Comparison of ENCODE assay signal across 18 cellular contexts in the genomic region with DNA sequence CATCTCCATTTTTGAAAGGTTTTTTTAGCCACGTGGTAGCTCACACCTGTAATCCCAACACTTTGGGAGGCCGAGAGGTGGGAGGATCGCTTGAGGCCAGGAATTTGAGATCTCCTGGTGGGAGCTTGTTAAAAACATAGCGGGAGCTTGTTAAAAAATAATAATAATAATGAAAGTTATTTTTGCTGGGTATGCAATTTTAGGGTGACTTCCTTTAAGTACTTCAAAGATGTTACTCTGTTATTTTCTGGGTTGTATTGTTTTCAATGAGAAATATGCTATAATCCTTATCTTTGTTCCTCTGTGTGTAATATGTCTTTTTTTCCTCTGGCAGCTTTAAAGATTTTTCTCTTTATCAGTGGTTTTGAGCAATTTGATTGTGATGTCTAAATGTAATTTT. TPM values are rescaled to one million over a fixed set of nuclear protein-coding genes. Genes with fewer than 3 reads are reported as not detected.
DNase-seq lines count a peak whose midpoint lies in the region; ATAC-seq, FAIRE-seq and TF ChIP-seq lines count a peak whose summit lies in the region.
"Had no signal": no experiment of that assay in that cellular context is flagged by ENCODE, and none has a peak within 500 bp of the region (broad histone marks: within the 10 kb centered on the region; RNA-seq: fewer than 3 reads in every experiment).

No MANE protein-coding gene starts in this region.

- no TSS peak for BruUV-seq in HepG2 (replicated peaks; lab: Mats Ljungman, UMichigan)

- H4K8ac ChIP-seq in H1 (ENCODE audit: extremely low read depth, insufficient read depth, low read length) = no peak overlapping the region

- H2BK12ac ChIP-seq in H1 (ENCODE audit: low read depth, low read length) = no peak overlapping the region

- H3K36me3 ChIP-seq in HepG2 (replicated peaks in 1 of 2; ENCODE audit: control insufficient read depth in 1 of 2, insufficient read depth in 2 of 2, low read length in 2 of 2) (no peaks in the 10 kb centered on the region), right lobe of liver (no peaks in the 10 kb centered on the region), HEK293 (ENCODE audit: control insufficient read depth in 2 of 2, insufficient read depth in 1 of 2, low read length in 2 of 2) (no peaks in the 10 kb centered on the region), H1 (ENCODE audit: control insufficient read depth in 2 of 4, insufficient read depth in 4 of 4, low read length in 3 of 4) (no peaks in the 10 kb centered on the region; a peak in 2 of 8 replicates), left lung (no peaks in the 10 kb centered on the region)

- no peak overlapping the region for H3K4ac ChIP-seq in H1 (replicated peaks; ENCODE audit: insufficient read length, low read depth, low read length)

- intact Hi-C loops in HepG2 (cut with micrococcal nuclease; ENCODE audit: unreplicated experiment) = no loop called here
- intact Hi-C loops in right lobe of liver (cut with DNase I) = no loop called here
- intact Hi-C loops in left lung (cut with DNase I) = no loop called here

- no peaks in the 10 kb centered on the region for H4K20me1 ChIP-seq in HepG2 (ENCODE audit: insufficient read depth, low read length)
- no peaks in the 10 kb centered on the region for H4K20me1 ChIP-seq in H1 (replicated peaks in 1 of 2; ENCODE audit: control insufficient read depth in 1 of 2, insufficient read depth in 2 of 2, low read length in 2 of 2)

- POLR2A ChIA-PET in HepG2 (lab: Yijun Ruan, JAX) = no interaction called here
- POLR2A ChIA-PET in HEK293 (lab: Yijun Ruan, JAX) = no interaction called here
- POLR2A ChIA-PET in H1 (lab: Charles Lee; ENCODE audit: partially characterized antibody) = interaction anchor here (1.1 kb wide), 1 partner anchor 8 kb away, joined by 3 read pairs; no protein-coding TSS in a partner anchor

- no peak overlapping the region for H3K56ac ChIP-seq in H1 (replicated peaks; ENCODE audit: insufficient read length, low read depth, low read length)

- DNase-seq in HepG2 (ENCODE audit: low spot score) = no peak
- no peak for DNase-seq in right lobe of liver
- no peak for DNase-seq in H1 (ENCODE audit: low read depth in 1 of 2, low spot score in 2 of 2)
- DNase-seq in left lung = no peak
- DNase-seq in NCI-H774 (lab: John Stamatoyannopoulos, UW) = no peak
- DNase-seq: Caco-2; CD4-positive, CD25-positive, alpha-beta regulatory T cell; CD8-positive, alpha-beta T cell; DMS153; DND-41; H9; HFFc6 had no signal

- H3K4me2 ChIP-seq in HepG2 (ENCODE audit: low read depth, low read length) = no peak overlapping the region
- H3K4me2 ChIP-seq in H1 (ENCODE audit: insufficient read depth in 1 of 2, low read depth in 2 of 2, low read length in 2 of 2) = no peak overlapping the region
- H3K4me2 ChIP-seq: BLaER1 had no signal

- no peak overlapping the region for H2BK20ac ChIP-seq in H1 (ENCODE audit: low read length)

- no peaks in the 10 kb centered on the region for H3K27me3 ChIP-seq in HepG2 (ENCODE audit: control insufficient read depth in 1 of 2, insufficient read depth in 2 of 2, low read length in 2 of 2)
- H3K27me3 ChIP-seq in right lobe of liver = no peaks in the 10 kb centered on the region
- H3K27me3 ChIP-seq in H1 (replicated peaks in 1 of 4; ENCODE audit: control insufficient read depth in 3 of 4, extremely low read depth in 1 of 4, insufficient read depth in 3 of 4, low read length in 3 of 4) = no peaks in the 10 kb centered on the region
- no peaks in the 10 kb centered on the region for H3K27me3 ChIP-seq in left lung
- H3K27me3 ChIP-seq: BLaER1 had no signal

- in situ Hi-C loops in HepG2 (cut with HindIII; ENCODE audit: extremely low pct_ligation_motif_present, low pct_unique_long_range_greater_than_20kb) = no loop called here

- no peak overlapping the region for H3K9ac ChIP-seq in HepG2 (ENCODE audit: insufficient read depth, low read depth, low read length)
- no peak overlapping the region for H3K9ac ChIP-seq in H1 (replicated peaks in 1 of 4; ENCODE audit: extremely low read depth in 1 of 4, low read depth in 3 of 4, low read length in 3 of 4)
- H3K9ac ChIP-seq: BLaER1 had no signal

- H3K4me3 ChIP-seq in HepG2 (replicated peaks in 1 of 3; ENCODE audit: insufficient read depth in 1 of 3, low read depth in 2 of 3, low read length in 3 of 3) = no peak overlapping the region
- H3K4me3 ChIP-seq in right lobe of liver = no peak overlapping the region
- no peak overlapping the region for H3K4me3 ChIP-seq in HEK293 (ENCODE audit: low read depth, low read length)
- H3K4me3 ChIP-seq in H1 (ENCODE audit: extremely low read depth in 1 of 4, insufficient read depth in 2 of 4, low read depth in 3 of 4, low read length in 4 of 4) = no peak overlapping the region
- H3K4me3 ChIP-seq in left lung = no peak overlapping the region
- H3K4me3 ChIP-seq: BLaER1 had no signal

- peaks cover 14% of the 10 kb centered on the region for H3K4me1 ChIP-seq in HepG2 (ENCODE audit: insufficient read depth, low read length)
- H3K4me1 ChIP-seq in right lobe of liver = peaks cover 0 to 11% (median 0%) of the 10 kb centered on the region in 4 donors
- H3K4me1 ChIP-seq in HEK293 (ENCODE audit: control insufficient read depth, insufficient read depth, low read length) = peaks cover 7% of the 10 kb centered on the region; the same call in 1 of the 2 replicates
- H3K4me1 ChIP-seq in H1 (replicated peaks in 1 of 4; ENCODE audit: control insufficient read depth in 3 of 4, insufficient read depth in 4 of 4, low read length in 3 of 4) = peaks cover 0 to 23% (median 3%) of the 10 kb centered on the region in 4 experiments; a peak in 4 of 7 replicates
- no peaks in the 10 kb centered on the region for H3K4me1 ChIP-seq in left lung
- H3K4me1 ChIP-seq: BLaER1 had no signal

- FAIRE-seq in HepG2 (lab: Jason Lieb, UNC) (no peak), H1 (lab: Jason Lieb, UNC) (no peak)
- FAIRE-seq: G401.6, GM12892 had no signal

- no peak overlapping the region for H2BK5ac ChIP-seq in H1 (ENCODE audit: low read depth, low read length)

- H3K9me3 ChIP-seq in HepG2 (ENCODE audit: low read length) (no peaks in the 10 kb centered on the region), right lobe of liver (no peaks in the 10 kb centered on the region), HEK293 (ENCODE audit: control insufficient read depth, insufficient read depth, low read depth, low read length) (no peaks in the 10 kb centered on the region; the same call in 1 of the 2 replicates), H1 (ENCODE audit: insufficient read depth in 2 of 2, low read depth in 1 of 2, low read length in 1 of 2) (peaks cover 7 to 13% of the 10 kb centered on the region in 2 experiments; a peak in 3 of 4 replicates), left lung (no peaks in the 10 kb centered on the region)
- H3K9me3 ChIP-seq: Caco-2 had no signal

- no peak overlapping the region for H3K18ac ChIP-seq in H1 (ENCODE audit: extremely low read depth, low read length)

- TF ChIP-seq RAD21 in HepG2 (CRISPR knock-in tag; IDR thresholded peaks at IDR 0.05) (no peak), H1 (IDR thresholded peaks at IDR 0.05 in 1 of 2, conservative IDR thresholded peaks at IDR 0.05 in 1 of 2; ENCODE audit: low read depth in 2 of 2, low read length in 2 of 2) (no peak)

- H2BK120ac ChIP-seq in H1 (replicated peaks; ENCODE audit: low read depth, low read length) = no peak overlapping the region

- TF ChIP-seq CTCF in HepG2 (CRISPR knock-in tag; IDR thresholded peaks at IDR 0.05) (no peak), right lobe of liver (IDR thresholded peaks at IDR 0.05) (no peak), HEK293 (tag by site-specific recombination; IDR thresholded peaks at IDR 0.05) (no peak), H1 (IDR thresholded peaks at IDR 0.05; ENCODE audit: control extremely low read depth in 1 of 3, insufficient read depth in 1 of 3, low read depth in 1 of 3, low read length in 3 of 3) (no peak), left lung (IDR thresholded peaks at IDR 0.05) (no peak)

- H3K23me2 ChIP-seq in H1 (ENCODE audit: low read depth, low read length) = no peaks in the 10 kb centered on the region

- H3K27ac ChIP-seq in HepG2 (ENCODE audit: extremely low read length, insufficient read depth, low read length) (no peak overlapping the region), right lobe of liver (no peak overlapping the region), HEK293 (ENCODE audit: extremely low read depth, low read depth, low read length) (no peak overlapping the region), H1 (ENCODE audit: low read depth, low read length) (no peak overlapping the region), left lung (no peak overlapping the region)
- H3K27ac ChIP-seq: BLaER1, C4-2B had no signal

- H3K79me1 ChIP-seq in H1 (ENCODE audit: low read depth, low read length) = no peaks in the 10 kb centered on the region; the same call in 1 of the 2 replicates

- no peak overlapping the region for H3K14ac ChIP-seq in H1 (ENCODE audit: insufficient read length)

- H4K5ac ChIP-seq in H1 (ENCODE audit: insufficient read length, low read depth, low read length) = no peak overlapping the region

- no peak overlapping the region for H2BK15ac ChIP-seq in H1 (ENCODE audit: low read length)

- no peak overlapping the region for H3K23ac ChIP-seq in H1 (ENCODE audit: insufficient read length)

- H4K91ac ChIP-seq in H1 (replicated peaks; ENCODE audit: insufficient read length, low read length) = no peak overlapping the region

- TF ChIP-seq EP300 in HepG2 (IDR thresholded peaks at IDR 0.05; ENCODE audit: low read depth in 2 of 2, low read length in 2 of 2) (no peak), HepG2 (CRISPR knock-in tag; IDR thresholded peaks at IDR 0.05; ENCODE audit: borderline replicate concordance) (no peak), H1 (IDR thresholded peaks at IDR 0.05; ENCODE audit: borderline replicate concordance in 1 of 2, low read depth in 2 of 2, low read length in 2 of 2) (no peak)

- CTCF ChIA-PET in HepG2 (lab: Yijun Ruan, JAX; ENCODE audit: low intra/inter-chr PET ratio, low total read pairs) (no interaction called here), HEK293 (lab: Yijun Ruan, JAX) (interaction anchor here (0.7 kb wide), 1 partner anchor 1088 kb away, joined by 5 read pairs; no protein-coding TSS in a partner anchor), H1 (lab: Charles Lee; ENCODE audit: partially characterized antibody) (no interaction called here)

- no peak overlapping the region for H2AK5ac ChIP-seq in H1 (ENCODE audit: low read depth, low read length)

- TF ChIP-seq POLR2A in HepG2 (IDR thresholded peaks at IDR 0.05; ENCODE audit: insufficient read depth in 1 of 2, low read depth in 2 of 2, low read length in 2 of 2) (no peak), right lobe of liver (IDR thresholded peaks at IDR 0.05) (no peak), H1 (IDR thresholded peaks at IDR 0.05; ENCODE audit: control extremely low read depth in 1 of 2, low read depth in 2 of 2, low read length in 2 of 2) (no peak)

- no peak overlapping the region for H2AFZ ChIP-seq in HepG2 (ENCODE audit: low read length)
- no peak overlapping the region for H2AFZ ChIP-seq in H1 (ENCODE audit: low read length)

- peaks cover 9% of the 10 kb centered on the region for H3K79me2 ChIP-seq in HepG2 (ENCODE audit: insufficient read depth, low read length)
- H3K79me2 ChIP-seq in H1 (ENCODE audit: control insufficient read depth in 1 of 2, insufficient read depth in 2 of 2, low read length in 2 of 2) = peaks cover 0 to 96% of the 10 kb centered on the region in 2 experiments; a peak in 3 of 4 replicates

- WGBS in HepG2 (ENCODE audit: low lambda C conversion rate) = 97% methylated on average over 4 of the region's 4 CpGs
- 95% methylated on average over 4 of the region's 4 CpGs for WGBS in right lobe of liver (ENCODE audit: insufficient coverage, low coverage, low lambda C conversion rate, missing lambda C conversion rate)
- 71% methylated on average over 4 of the region's 4 CpGs; no CpG with 5 or more reads in 1 of the 2 experiments for WGBS in H1 (ENCODE audit: extremely low coverage in 1 of 2, insufficient coverage in 1 of 2, insufficient read length in 1 of 2, insufficient replicate concordance in 2 of 2, low coverage in 1 of 2, low lambda C conversion rate in 2 of 2, missing lambda C conversion rate in 1 of 2), 2 experiments

- ATAC-seq in HepG2 = no peak
- ATAC-seq in right lobe of liver = no peak
- ATAC-seq in left lung = no peak
- ATAC-seq: CD8-positive, alpha-beta T cell; HCT116 had no signal

RNA-seq across cellular contexts. Expression of a gene that starts 48.1 kb away (rescaled TPM):
- total RNA-seq in HepG2 (2016; rRNA removed; fragmentation: Illumina TruSeq; extraction: Trizol) (13.2 and 13.4 TPM in 2 replicates), right lobe of liver (10 to 100 TPM in 3 of 6 experiments, 1 to 10 TPM in 3; 8.8 to 10.6 (median 9.9) TPM), left lung (10 to 100 TPM; 19.1 to 21.3 TPM)
- total RNA-seq in HepG2 (2016; cell fraction: cytosol; rRNA removed; fragmentation: Illumina TruSeq; extraction: Trizol; ENCODE audit: low read depth) = 7.4 and 9.4 TPM in 2 replicates
- total RNA-seq in HepG2 (2016; cell fraction: insoluble cytoplasmic fraction; rRNA removed; fragmentation: Illumina TruSeq; extraction: Trizol) = 12.7 and 13.0 TPM in 2 replicates
- total RNA-seq in HepG2 (2016; cell fraction: membrane; rRNA removed; fragmentation: Illumina TruSeq; extraction: Trizol) = 11.4 and 13.2 TPM in 2 replicates
- total RNA-seq in HepG2 (2016; cell fraction: nucleus; rRNA removed; fragmentation: Illumina TruSeq; extraction: Trizol) = 16.5 and 19.7 TPM in 2 replicates
- polyA plus RNA-seq in HepG2 (2011; rRNA removed) (14.6 and 17.6 TPM in 2 replicates), H1 (2011; rRNA removed) (30.5 and 30.8 TPM in 2 replicates)
- polyA plus RNA-seq in HepG2 (2011; cell fraction: cytosol; rRNA removed) = 6.0 and 9.4 TPM in 2 replicates
- polyA plus RNA-seq in HepG2 (2011; cell fraction: nucleus; rRNA removed) = 10.5 and 11.7 TPM in 2 replicates
- polyA plus RNA-seq in HepG2 (2012) = 6.7 and 7.4 TPM in 2 replicates
- 2.0 and 2.2 TPM in 2 replicates for polyA plus RNA-seq in HepG2 (2016; cell fraction: cytosol; fragmentation: Illumina TruSeq; extraction: Trizol; ENCODE audit: low read depth)
- 11.4 and 12.2 TPM in 2 replicates for polyA plus RNA-seq in HepG2 (2016; cell fraction: insoluble cytoplasmic fraction; fragmentation: Illumina TruSeq; extraction: Trizol; ENCODE audit: low read depth)
- 7.8 and 9.4 TPM in 2 replicates for polyA plus RNA-seq in HepG2 (2016; cell fraction: membrane; fragmentation: Illumina TruSeq; extraction: Trizol; ENCODE audit: low read depth)
- polyA plus RNA-seq in HepG2 (2016; cell fraction: nucleus; fragmentation: Illumina TruSeq; extraction: Trizol; ENCODE audit: insufficient read depth, low read depth) = 14.4 and 16.1 TPM in 2 replicates
- 44.7 and 70.6 TPM in 2 replicates for polyA minus RNA-seq in HepG2 (2011; rRNA and poly(A)+ RNA removed; ENCODE audit: low replicate concordance)
- 9.5 and 12.5 TPM in 2 replicates for polyA minus RNA-seq in HepG2 (2011; cell fraction: cytosol; rRNA and poly(A)+ RNA removed)
- polyA minus RNA-seq in HepG2 (2011; cell fraction: nucleus; rRNA and poly(A)+ RNA removed) = 49.2 and 50.1 TPM in 2 replicates
- 47.0 and 49.9 TPM in 2 replicates for total RNA-seq in H1 (2021; fragmentation: NEBNext Ultra II Directional; extraction: Animal tissue kit (Norgen Biotek cat#: 25700))
- 30.2 TPM for polyA plus RNA-seq in H1 (2011; cell fraction: cytosol; rRNA removed)
- polyA plus RNA-seq in H1 (2011; cell fraction: nucleus; rRNA removed) = 97.7 TPM
- polyA plus RNA-seq in H1 (2012, experiment 1 of 2) = 23.6 to 37.1 TPM (median 26.1 TPM) in 4 replicates
- 6.1 TPM for polyA plus RNA-seq in H1 (2012, experiment 2 of 2)
- 43.2 TPM for polyA plus RNA-seq in H1 (2013, experiment 1 of 2)
- polyA plus RNA-seq in H1 (2013, experiment 2 of 2) = 39.6 TPM
- 116 and 123 TPM in 2 replicates for polyA minus RNA-seq in H1 (2011; rRNA and poly(A)+ RNA removed)
- 41.7 TPM for polyA minus RNA-seq in H1 (2011; cell fraction: cytosol; rRNA and poly(A)+ RNA removed)
- 173 TPM for polyA minus RNA-seq in H1 (2011; cell fraction: nucleus; rRNA and poly(A)+ RNA removed)
